13 cellular contexts compared by ENCODE assay signal in genomic region chr9:4289411-4290380, GRCh38. TPM values are rescaled to one million over a fixed set of nuclear protein-coding genes. Genes with fewer than 3 reads are reported as not detected.
DNase-seq lines count a peak whose midpoint lies in the region; ATAC-seq, FAIRE-seq and TF ChIP-seq lines count a peak whose summit lies in the region.
"Had no signal": no experiment of that assay in that cellular context is flagged by ENCODE, and none has a peak within 500 bp of the region (broad histone marks: within the 10 kb centered on the region; RNA-seq: fewer than 3 reads in every experiment).

No MANE protein-coding gene starts in this region.

- H3K27ac ChIP-seq in PC-3 (ENCODE audit: low read length) (peak overlapping the region; percentile 36), mammary epithelial cell (ENCODE audit: insufficient read depth, low read depth, low read length) (no peak overlapping the region)
- H3K27ac ChIP-seq: cardiac muscle cell, esophagus squamous epithelium had no signal

- no peaks in the 10 kb centered on the region for H3K36me3 ChIP-seq in PC-3 (ENCODE audit: low read depth, low read length)
- no peaks in the 10 kb centered on the region for H3K36me3 ChIP-seq in mammary epithelial cell (ENCODE audit: insufficient read depth, low read length)
- H3K36me3 ChIP-seq: cardiac muscle cell, esophagus squamous epithelium, HAP-1 had no signal

- FAIRE-seq in GM19239 (lab: Jason Lieb, UNC) = peak; percentile 79

- H3K4me1 ChIP-seq in PC-3 (ENCODE audit: insufficient read depth, low read length) = peaks cover 52% of the 10 kb centered on the region
- peaks cover 22% of the 10 kb centered on the region for H3K4me1 ChIP-seq in mammary epithelial cell (ENCODE audit: insufficient read depth, low read length)

- no peak overlapping the region for H2AFZ ChIP-seq in PC-3 (ENCODE audit: low read length)
- no peak overlapping the region for H2AFZ ChIP-seq in mammary epithelial cell (ENCODE audit: low read depth, low read length)

- H3K9me2 ChIP-seq in PC-3 (replicated peaks; ENCODE audit: low read length) = no peaks in the 10 kb centered on the region

- BruUV-seq in PC-3 (replicated peaks; lab: Mats Ljungman, UMichigan) (no TSS peak), mammary epithelial cell (replicated peaks; lab: Mats Ljungman, UMichigan) (no TSS peak)

- no peaks in the 10 kb centered on the region for H3K27me3 ChIP-seq in PC-3 (ENCODE audit: low read length)
- H3K27me3 ChIP-seq in mammary epithelial cell (ENCODE audit: insufficient read depth, low read length) = no peaks in the 10 kb centered on the region
- H3K27me3 ChIP-seq: cardiac muscle cell, esophagus squamous epithelium had no signal

- H3F3A ChIP-seq in PC-3 (ENCODE audit: low read length, unreplicated experiment) = peaks cover 10% of the 10 kb centered on the region

- intact Hi-C loops in PC-3 (cut with micrococcal nuclease) (no loop called here), mammary epithelial cell (cut with micrococcal nuclease) (no loop called here)

- 98% methylated on average over 6 of the region's 6 CpGs for WGBS in mammary epithelial cell (ENCODE audit: low coverage, missing lambda C conversion rate)

- DNase-seq in A172 (ENCODE audit: low spot score) (peak; percentile 39), GM19239 (ENCODE audit: insufficient read length, low spot score) (no peak), PC-3 (no peak), iris pigment epithelial cell (ENCODE audit: low read depth) (peak; percentile 47), mammary epithelial cell (no peak), NCI-H1436 (lab: John Stamatoyannopoulos, UW) (no peak), SIG-M5 (lab: John Stamatoyannopoulos, UW) (no peak)
- DNase-seq: esophagus squamous epithelium, Kasumi-1 had no signal

- dilution Hi-C loops in mammary epithelial cell (cut with HindIII; ENCODE audit: low sequenced_read_pairs) = no loop called here

- no peaks in the 10 kb centered on the region for H4K20me1 ChIP-seq in PC-3 (ENCODE audit: low read length)
- no peaks in the 10 kb centered on the region for H4K20me1 ChIP-seq in mammary epithelial cell (ENCODE audit: insufficient read depth, low read length)

- in situ Hi-C loops in mammary epithelial cell (cut with MboI; ENCODE audit: low sequenced_read_pairs in 2 of 2) = no loop called here

- ATAC-seq in PC-3 (no peak), GM18519 (IDR thresholded peaks at IDR 0.05; ENCODE audit: low FRiP score, unreplicated experiment) (no peak)
- ATAC-seq: Panc1 had no signal

- no peak overlapping the region for H3K4me3 ChIP-seq in PC-3 (ENCODE audit: low read length)
- H3K4me3 ChIP-seq in mammary epithelial cell (replicated peaks in 1 of 3; ENCODE audit: insufficient read depth in 1 of 3, low read depth in 2 of 3, low read length in 3 of 3) = no peak overlapping the region
- H3K4me3 ChIP-seq: cardiac muscle cell, esophagus squamous epithelium, HAP-1 had no signal

- POLR2A ChIA-PET in PC-3 (lab: Charles Lee; ENCODE audit: unreplicated experiment) = no interaction called here

- H3K9ac ChIP-seq in PC-3 (ENCODE audit: low read length) = no peak overlapping the region
- H3K9ac ChIP-seq in mammary epithelial cell (ENCODE audit: insufficient read depth, low read length) = no peak overlapping the region

- TF ChIP-seq CTCF in PC-3 (conservative IDR thresholded peaks at IDR 0.05; ENCODE audit: low read depth, low read length) = no peak
- no peak for TF ChIP-seq CTCF in mammary epithelial cell (conservative IDR thresholded peaks at IDR 0.05 in 1 of 2, IDR thresholded peaks at IDR 0.05 in 1 of 2; ENCODE audit: extremely low read depth in 1 of 2, insufficient read depth in 1 of 2, low read depth in 1 of 2, low read length in 2 of 2)

- CTCF ChIA-PET in PC-3 (lab: Charles Lee) (no interaction called here), mammary epithelial cell (lab: Charles Lee; ENCODE audit: low non-redundant PET) (no interaction called here)

- H3K79me2 ChIP-seq in PC-3 (ENCODE audit: low read length) = peaks cover 47% of the 10 kb centered on the region
- H3K79me2 ChIP-seq in mammary epithelial cell (ENCODE audit: insufficient read depth, low read length) = no peaks in the 10 kb centered on the region

- peak overlapping the region; percentile 35 for H3K4me2 ChIP-seq in PC-3 (ENCODE audit: low read length)
- H3K4me2 ChIP-seq in mammary epithelial cell (ENCODE audit: insufficient read depth, low read depth, low read length) = no peak overlapping the region

- no peaks in the 10 kb centered on the region for H3K9me3 ChIP-seq in PC-3 (ENCODE audit: low read length)
- no peaks in the 10 kb centered on the region for H3K9me3 ChIP-seq in mammary epithelial cell (replicated peaks; ENCODE audit: insufficient read depth, low read length)
- H3K9me3 ChIP-seq: esophagus squamous epithelium, HAP-1 had no signal

RNA-seq across cellular contexts. Expression of gene GLIS3, which starts 10.2 kb away (rescaled TPM):
- total RNA-seq in A172 (2014; rRNA removed; shearing (Covaris generic)) = 8.7 and 12.7 TPM in 2 replicates
- 9.0 and 17.0 TPM in 2 replicates for total RNA-seq in PC-3 (2014; rRNA removed)
- 1 to 10 TPM; 1.2 to 9.8 TPM for total RNA-seq in mammary epithelial cell
- polyA plus RNA-seq in mammary epithelial cell = 0.15 TPM
- 5.2 TPM for polyA minus RNA-seq in mammary epithelial cell

Comparison
In these comparisons a context has a peak if more than half of its experiments do, and no peak if none do; other contexts are left out.
1. DNase-seq: peak in A172 (single experiment) and iris pigment epithelial cell (single experiment); none in GM19239 (single experiment), PC-3 (single experiment), mammary epithelial cell (single experiment), NCI-H1436 (single experiment) and SIG-M5 (single experiment).